Comparison of ENCODE assay signal across 1 cellular context in genomic region chr14:46344327-46344937, GRCh38.
TF ChIP-seq lines count a peak whose summit lies in the region.

No MANE protein-coding gene starts in this region.

TF ChIP-seq in Ishikawa, 13 proteins besides CTCF, POLR2A, EP300 and RAD21 (continued from another document):
- TF ChIP-seq USF1 (IDR thresholded peaks at IDR 0.05), result no peak
- TF ChIP-seq FOXM1 (IDR thresholded peaks at IDR 0.05; ENCODE audit: borderline replicate concordance, low read depth), result no peak
TF ChIP-seq in Ishikawa: peak in this region for 0.
